ENCODE assay signal across 23 cellular contexts in the genomic region with DNA sequence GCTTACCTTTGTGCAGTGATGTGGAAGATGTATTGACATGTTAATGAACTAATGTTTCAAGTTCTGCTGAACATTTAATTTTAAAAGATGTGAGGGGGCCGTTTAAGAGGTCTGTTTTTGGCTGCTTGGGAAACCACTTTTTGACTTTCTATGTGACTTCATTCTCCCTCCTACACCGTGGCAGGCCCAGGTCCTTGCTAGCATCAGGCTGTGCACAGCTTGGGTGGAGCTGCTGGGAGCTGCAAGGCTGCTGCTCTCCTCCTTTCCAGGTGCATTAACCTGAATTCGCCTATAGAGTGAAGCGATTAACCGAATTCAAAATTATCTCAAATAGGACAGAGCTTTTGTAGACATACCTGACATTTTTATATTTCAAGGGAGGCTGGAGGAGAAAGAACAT.
DNase-seq lines count a peak whose midpoint lies in the region; ATAC-seq and TF ChIP-seq lines count a peak whose summit lies in the region.
"Had no signal": no experiment of that assay in that cellular context is flagged by ENCODE, and none has a peak within 500 bp of the region (broad histone marks: within the 10 kb centered on the region; RNA-seq: fewer than 3 reads in every experiment).

No MANE protein-coding gene starts in this region.

- no peaks in the 10 kb centered on the region for H3K36me3 Mint-ChIP-seq in activated CD4-positive, alpha-beta memory T cell treated with anti-CD3 and anti-CD28 coated beads, Interleukin-2, amount 10 ng/mL, durations not matched to agents 7 days and 5 days (ENCODE audit: low read depth)
- H3K36me3 Mint-ChIP-seq in GM23338 (ENCODE audit: low read depth) = no peaks in the 10 kb centered on the region
- H3K36me3 Mint-ChIP-seq: CD14-positive monocyte; CD4-positive, alpha-beta memory T cell; CD4-positive, CD25-positive, alpha-beta regulatory T cell; CD8-positive, alpha-beta memory T cell had no signal

- no peak overlapping the region for H3K4me3 ChIP-seq in GM23338
- H3K4me3 ChIP-seq: BLaER1, GM12878 had no signal

- H3K9me3 Mint-ChIP-seq in activated CD4-positive, alpha-beta memory T cell treated with anti-CD3 and anti-CD28 coated beads, Interleukin-2, amount 10 ng/mL, durations not matched to agents 7 days and 5 days = no peaks in the 10 kb centered on the region
- no peaks in the 10 kb centered on the region; the same call in 2 of the 3 replicates for H3K9me3 Mint-ChIP-seq in GM23338

- H3K36me3 ChIP-seq in GM23338 (ENCODE audit: insufficient read depth) = no peaks in the 10 kb centered on the region
- H3K36me3 ChIP-seq: BE2C, BLaER1 had no signal

- H3K27me3 Mint-ChIP-seq in activated CD4-positive, alpha-beta memory T cell treated with anti-CD3 and anti-CD28 coated beads, Interleukin-2, amount 10 ng/mL, durations not matched to agents 7 days and 5 days = peaks cover 3% of the 10 kb centered on the region
- no peaks in the 10 kb centered on the region for H3K27me3 Mint-ChIP-seq in GM23338 (ENCODE audit: insufficient read depth, low read depth, poor library complexity)
- H3K27me3 Mint-ChIP-seq: CD4-positive, CD25-positive, alpha-beta regulatory T cell had no signal

- H4K20me1 ChIP-seq in GM23338 (replicated peaks; ENCODE audit: insufficient read depth) = no peaks in the 10 kb centered on the region
- H4K20me1 ChIP-seq: BLaER1 had no signal

- ATAC-seq in GM23338 = no peak
- ATAC-seq: GM12878 had no signal

- no peaks in the 10 kb centered on the region for H3K4me1 Mint-ChIP-seq in activated CD4-positive, alpha-beta memory T cell treated with anti-CD3 and anti-CD28 coated beads, Interleukin-2, amount 10 ng/mL, durations not matched to agents 7 days and 5 days
- no peaks in the 10 kb centered on the region for H3K4me1 Mint-ChIP-seq in GM23338
- H3K4me1 Mint-ChIP-seq: CD14-positive monocyte; CD4-positive, alpha-beta memory T cell; CD4-positive, CD25-positive, alpha-beta regulatory T cell; CD8-positive, alpha-beta memory T cell had no signal

- no peak overlapping the region for H3K27ac Mint-ChIP-seq in activated CD4-positive, alpha-beta memory T cell treated with anti-CD3 and anti-CD28 coated beads, Interleukin-2, amount 10 ng/mL, durations not matched to agents 7 days and 5 days
- no peak overlapping the region for H3K27ac Mint-ChIP-seq in GM23338
- H3K27ac Mint-ChIP-seq: CD14-positive monocyte; CD4-positive, alpha-beta memory T cell had no signal

- no peaks in the 10 kb centered on the region for H3K79me2 ChIP-seq in GM23338 (replicated peaks; ENCODE audit: insufficient read depth)

- H3K27ac ChIP-seq in GM23338 (ENCODE audit: low read depth) = no peak overlapping the region
- H3K27ac ChIP-seq: BLaER1 had no signal

- TF ChIP-seq CTCF in GM23338 (conservative IDR thresholded peaks at IDR 0.05; ENCODE audit: low read depth in 2 of 2) = no peak

- no peak overlapping the region for H3K4me2 ChIP-seq in GM23338
- H3K4me2 ChIP-seq: BLaER1 had no signal

- POLR2A ChIA-PET in activated CD4-positive, alpha-beta memory T cell treated with anti-CD3 and anti-CD28 coated beads, Interleukin-2, amount 10 ng/mL, durations not matched to agents 7 days and 5 days (lab: Charles Lee) = no interaction called here

- no peaks in the 10 kb centered on the region for H3F3A ChIP-seq in GM23338 (replicated peaks; ENCODE audit: low read depth)

- CTCF ChIA-PET in activated CD4-positive, alpha-beta memory T cell treated with anti-CD3 and anti-CD28 coated beads, Interleukin-2, amount 10 ng/mL, durations not matched to agents 7 days and 5 days (lab: Charles Lee) = no interaction called here

- H3K4me3 Mint-ChIP-seq in activated CD4-positive, alpha-beta memory T cell treated with anti-CD3 and anti-CD28 coated beads, Interleukin-2, amount 10 ng/mL, durations not matched to agents 7 days and 5 days = no peak overlapping the region
- H3K4me3 Mint-ChIP-seq in GM23338 = no peak overlapping the region
- H3K4me3 Mint-ChIP-seq: CD14-positive monocyte; CD4-positive, alpha-beta memory T cell; CD4-positive, CD25-positive, alpha-beta regulatory T cell; CD8-positive, alpha-beta memory T cell had no signal

- no peak overlapping the region for H2AFZ ChIP-seq in GM23338

- DNase-seq in head of caudate nucleus = peak; percentile 25 to 93 (median 69)
- DNase-seq in nucleus accumbens (lab: John Stamatoyannopoulos, UW) = peak in 32 of 56 donors; percentile 2 to 75 (median 21)
- no peak for DNase-seq in activated CD4-positive, alpha-beta memory T cell treated with anti-CD3 and anti-CD28 coated beads, Interleukin-2, amount 10 ng/mL, durations not matched to agents 7 days and 5 days
- no peak for DNase-seq in GM19238 (ENCODE audit: insufficient read length, low spot score)
- no peak for DNase-seq in GM23338 (ENCODE audit: low spot score)
- DNase-seq: 8988T; ACHN; BE2C; C1 segment of cervical spinal cord; CD4-positive, alpha-beta memory T cell; CD4-positive, CD25-positive, alpha-beta regulatory T cell; CD8-positive, alpha-beta memory T cell; COR-L47; DMS 273 treated with DMSO at 0.1 percent for 48 hours; DMS153; DMS53; DMS79; DND-41; EL; GDM1 had no signal

- no peaks in the 10 kb centered on the region for H3K4me1 ChIP-seq in GM23338 (ENCODE audit: insufficient read depth)
- H3K4me1 ChIP-seq: BLaER1 had no signal

- no peaks in the 10 kb centered on the region for H3K27me3 ChIP-seq in GM23338 (ENCODE audit: insufficient read depth)
- H3K27me3 ChIP-seq: BE2C, BLaER1 had no signal

- intact Hi-C loops in head of caudate nucleus (cut with DNase I) = no loop called here

- no peaks in the 10 kb centered on the region for H3K9me2 ChIP-seq in GM23338 (ENCODE audit: insufficient read depth)

TF ChIP-seq in GM23338, 12 proteins besides CTCF, POLR2A, EP300 and RAD21 (continues in another document):
- TF ChIP-seq, protein P1, sequence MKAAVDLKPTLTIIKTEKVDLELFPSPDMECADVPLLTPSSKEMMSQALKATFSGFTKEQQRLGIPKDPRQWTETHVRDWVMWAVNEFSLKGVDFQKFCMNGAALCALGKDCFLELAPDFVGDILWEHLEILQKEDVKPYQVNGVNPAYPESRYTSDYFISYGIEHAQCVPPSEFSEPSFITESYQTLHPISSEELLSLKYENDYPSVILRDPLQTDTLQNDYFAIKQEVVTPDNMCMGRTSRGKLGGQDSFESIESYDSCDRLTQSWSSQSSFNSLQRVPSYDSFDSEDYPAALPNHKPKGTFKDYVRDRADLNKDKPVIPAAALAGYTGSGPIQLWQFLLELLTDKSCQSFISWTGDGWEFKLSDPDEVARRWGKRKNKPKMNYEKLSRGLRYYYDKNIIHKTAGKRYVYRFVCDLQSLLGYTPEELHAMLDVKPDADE (IDR thresholded peaks at IDR 0.05) = no peak
- no peak for TF ChIP-seq ZNF114 (CRISPR knock-in tag; IDR thresholded peaks at IDR 0.05)
- TF ChIP-seq POLR2AphosphoS5 (IDR thresholded peaks at IDR 0.05; ENCODE audit: low read depth) = no peak
- no peak for TF ChIP-seq ZNF331 (CRISPR knock-in tag; IDR thresholded peaks at IDR 0.05; ENCODE audit: low read depth)
- no peak for TF ChIP-seq EZH2 (IDR thresholded peaks at IDR 0.05; ENCODE audit: low read depth, unreplicated experiment)
- TF ChIP-seq NANOG (IDR thresholded peaks at IDR 0.05; ENCODE audit: borderline replicate concordance) = no peak

Comparison
In these comparisons a context has a peak if more than half of its experiments do, and no peak if none do; other contexts are left out.
1. DNase-seq: peak in head of caudate nucleus (42 of 42) and nucleus accumbens (32 of 56); none in activated CD4-positive, alpha-beta memory T cell treated with anti-CD3 and anti-CD28 coated beads, Interleukin-2, amount 10 ng/mL, durations not matched to agents 7 days and 5 days (single experiment), GM19238 (single experiment) and GM23338 (single experiment).